Comparison of ENCODE assay signal across 8 cellular contexts in the genomic region with DNA sequence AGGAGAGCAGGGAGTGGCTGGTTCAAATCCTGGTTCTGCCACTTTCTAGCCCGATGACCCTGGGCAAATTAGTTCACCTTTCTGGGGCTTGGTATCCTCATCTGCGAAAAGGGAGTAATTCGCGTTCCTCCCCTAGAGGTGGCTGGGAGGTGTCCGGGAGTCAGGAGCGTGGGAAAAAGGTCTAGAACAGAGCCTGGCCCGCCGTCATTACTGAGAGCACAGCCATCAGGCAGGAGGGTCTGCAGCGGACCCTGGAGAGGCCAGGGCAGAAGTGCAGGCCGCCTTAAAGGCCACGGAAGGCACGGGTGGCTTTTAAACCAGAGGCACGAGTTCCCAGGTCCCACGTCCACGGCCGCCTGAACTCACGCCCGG. TPM values are rescaled to one million over a fixed set of nuclear protein-coding genes. Genes with fewer than 3 reads are reported as not detected.
DNase-seq lines count a peak whose midpoint lies in the region; ATAC-seq and TF ChIP-seq lines count a peak whose summit lies in the region.
"Had no signal": no experiment of that assay in that cellular context is flagged by ENCODE, and none has a peak within 500 bp of the region (broad histone marks: within the 10 kb centered on the region; RNA-seq: fewer than 3 reads in every experiment).

No MANE protein-coding gene starts in this region.

- TF ChIP-seq CTCF in HFF-Myc (IDR thresholded peaks at IDR 0.05; ENCODE audit: low read depth, low read length, missing control alignments), result no peak
- no peak for TF ChIP-seq CTCF in activated CD8-positive, alpha-beta T cell treated with anti-CD3 and anti-CD28 coated beads for 36 hours (IDR thresholded peaks at IDR 0.05)

- no peak for ATAC-seq in activated CD8-positive, alpha-beta T cell treated with anti-CD3 and anti-CD28 coated beads for 36 hours
- ATAC-seq in stimulated activated naive B cell treated with anti-CD40 and anti-IgM and Interleukin-4, amounts not matched to agents 10 μg/mL and 1 μg/mL and 100 μg/mL, for 72 hours (replicated peaks), result no peak
- no peak for ATAC-seq in GM21447 (IDR thresholded peaks at IDR 0.05; ENCODE audit: unreplicated experiment)
- no peak for ATAC-seq in GM18861 (IDR thresholded peaks at IDR 0.05; ENCODE audit: unreplicated experiment)

- H3K27me3 ChIP-seq in iPS-15b (ENCODE audit: control insufficient read depth, insufficient read depth, low read length), result peaks cover 22% of the 10 kb centered on the region

- DNase-seq in HFF-Myc (ENCODE audit: extremely low read depth, low read depth) (no peak), DMS53 (lab: John Stamatoyannopoulos, UW) (no peak)
- DNase-seq in activated CD8-positive, alpha-beta T cell treated with anti-CD3 and anti-CD28 coated beads for 36 hours, result no peak
- DNase-seq in stimulated activated naive B cell treated with anti-CD40 and anti-IgM and Interleukin-4, amounts not matched to agents 10 μg/mL and 1 μg/mL and 100 μg/mL, for 72 hours, result no peak

- CTCF ChIA-PET in activated CD8-positive, alpha-beta T cell treated with anti-CD3 and anti-CD28 coated beads for 36 hours (lab: Charles Lee), result interaction anchor here (0.9 to 3.9 kb wide), 8 partner anchors 9 to 262 kb away, joined by 3 to 30 read pairs (median 6); no protein-coding TSS in a partner anchor

- peak overlapping the region; percentile 90 for H3K4me3 ChIP-seq in HFF-Myc (replicated peaks; ENCODE audit: low read depth, low read length)
- H3K4me3 ChIP-seq in iPS-15b (ENCODE audit: low read depth, low read length), result peak overlapping the region; percentile 86

- peak overlapping the region; percentile 90 for H3K9ac ChIP-seq in iPS-15b (ENCODE audit: low read depth, low read length)

- no peaks in the 10 kb centered on the region for H3K9me3 ChIP-seq in iPS-15b (ENCODE audit: control insufficient read depth, insufficient read depth, low read length)

- peaks cover 24% of the 10 kb centered on the region for H3K36me3 Mint-ChIP-seq in activated CD8-positive, alpha-beta T cell treated with anti-CD3 and anti-CD28 coated beads for 36 hours (ENCODE audit: low read depth)
- peaks cover 9 to 13% of the 10 kb centered on the region in 2 donors for H3K36me3 Mint-ChIP-seq in stimulated activated naive B cell treated with anti-CD40 and anti-IgM and Interleukin-4, amounts not matched to agents 10 μg/mL and 1 μg/mL and 100 μg/mL, for 72 hours

- peak overlapping the region; percentile 98 for H3K27ac Mint-ChIP-seq in activated CD8-positive, alpha-beta T cell treated with anti-CD3 and anti-CD28 coated beads for 36 hours
- H3K27ac Mint-ChIP-seq in stimulated activated naive B cell treated with anti-CD40 and anti-IgM and Interleukin-4, amounts not matched to agents 10 μg/mL and 1 μg/mL and 100 μg/mL, for 72 hours, result peak overlapping the region; percentile 86

- peaks cover 2% of the 10 kb centered on the region for H3K27me3 Mint-ChIP-seq in activated CD8-positive, alpha-beta T cell treated with anti-CD3 and anti-CD28 coated beads for 36 hours
- H3K27me3 Mint-ChIP-seq in stimulated activated naive B cell treated with anti-CD40 and anti-IgM and Interleukin-4, amounts not matched to agents 10 μg/mL and 1 μg/mL and 100 μg/mL, for 72 hours, result peaks cover 0 to under 1% of the 10 kb centered on the region in 2 donors

- H3K4me3 Mint-ChIP-seq in activated CD8-positive, alpha-beta T cell treated with anti-CD3 and anti-CD28 coated beads for 36 hours, result peak overlapping the region; percentile 81
- peak overlapping the region; percentile 96 to 97 for H3K4me3 Mint-ChIP-seq in stimulated activated naive B cell treated with anti-CD40 and anti-IgM and Interleukin-4, amounts not matched to agents 10 μg/mL and 1 μg/mL and 100 μg/mL, for 72 hours

- intact Hi-C loops in activated CD8-positive, alpha-beta T cell treated with anti-CD3 and anti-CD28 coated beads for 36 hours (cut with micrococcal nuclease), result loop anchor here (2.0 kb wide), 1 partner anchor 111 kb away; no protein-coding TSS in a partner anchor

- H3K4me1 Mint-ChIP-seq in activated CD8-positive, alpha-beta T cell treated with anti-CD3 and anti-CD28 coated beads for 36 hours (ENCODE audit: low read depth), result peaks cover 45% of the 10 kb centered on the region
- H3K4me1 Mint-ChIP-seq in stimulated activated naive B cell treated with anti-CD40 and anti-IgM and Interleukin-4, amounts not matched to agents 10 μg/mL and 1 μg/mL and 100 μg/mL, for 72 hours, result peaks cover 33 to 54% of the 10 kb centered on the region in 2 donors

- no peaks in the 10 kb centered on the region for H3K9me3 Mint-ChIP-seq in activated CD8-positive, alpha-beta T cell treated with anti-CD3 and anti-CD28 coated beads for 36 hours
- H3K9me3 Mint-ChIP-seq in stimulated activated naive B cell treated with anti-CD40 and anti-IgM and Interleukin-4, amounts not matched to agents 10 μg/mL and 1 μg/mL and 100 μg/mL, for 72 hours, result no peaks in the 10 kb centered on the region

- POLR2A ChIA-PET in activated CD8-positive, alpha-beta T cell treated with anti-CD3 and anti-CD28 coated beads for 36 hours (lab: Charles Lee), result interaction anchor here (0.9 to 11.3 kb wide), 7 partner anchors 9 to 225 kb away, joined by 3 to 138 read pairs (median 4); a partner anchor contains a TSS

- peaks cover 8% of the 10 kb centered on the region for H3K4me1 ChIP-seq in iPS-15b (ENCODE audit: control insufficient read depth, insufficient read depth, low read length)

- H3K36me3 ChIP-seq in iPS-15b (ENCODE audit: control insufficient read depth, insufficient read depth, low read length), result peaks cover 11% of the 10 kb centered on the region

RNA-seq across cellular contexts. Expression of a gene that starts 0.9 kb away (rescaled TPM):
- 10 to 100 TPM; 39.0 to 40.6 TPM for total RNA-seq in activated CD8-positive, alpha-beta T cell treated with anti-CD3 and anti-CD28 coated beads for 36 hours

RNA-seq across cellular contexts. Expression of a gene that starts 4.6 kb away (rescaled TPM):
- not detected for total RNA-seq in activated CD8-positive, alpha-beta T cell treated with anti-CD3 and anti-CD28 coated beads for 36 hours
- total RNA-seq: HT1080 had no signal

RNA-seq across cellular contexts. Expression of a gene that starts 30.7 kb away (rescaled TPM):
- total RNA-seq in activated CD8-positive, alpha-beta T cell treated with anti-CD3 and anti-CD28 coated beads for 36 hours, result 100 to 1,000 TPM; 134 to 140 TPM

RNA-seq across cellular contexts. Expression of a gene that starts 49.4 kb away (rescaled TPM):
- 1 to 10 TPM; 2.9 to 6.0 TPM for total RNA-seq in activated CD8-positive, alpha-beta T cell treated with anti-CD3 and anti-CD28 coated beads for 36 hours
